1 cellular context compared by ENCODE assay signal in genomic region chr14:67270354-67270753, GRCh38.
TF ChIP-seq lines count a peak whose summit lies in the region.

No MANE protein-coding gene starts in this region.

TF ChIP-seq in WTC11, 78 proteins besides CTCF, POLR2A, EP300 and RAD21 (continued from another document):
- no peak for TF ChIP-seq ZNF512 (CRISPR knock-in tag; IDR thresholded peaks at IDR 0.05; ENCODE audit: borderline replicate concordance)
- no peak for TF ChIP-seq GABPB1 (CRISPR knock-in tag; IDR thresholded peaks at IDR 0.05)
- TF ChIP-seq MAX (CRISPR knock-in tag; IDR thresholded peaks at IDR 0.05), result no peak
- TF ChIP-seq ZNF219 (CRISPR knock-in tag; IDR thresholded peaks at IDR 0.05; ENCODE audit: borderline replicate concordance), result no peak
- TF ChIP-seq ARID4B (CRISPR knock-in tag; IDR thresholded peaks at IDR 0.05; ENCODE audit: borderline replicate concordance), result no peak
- no peak for TF ChIP-seq MLX (CRISPR knock-in tag; IDR thresholded peaks at IDR 0.05)
